1 cellular context compared by ENCODE assay signal in the genomic region with DNA sequence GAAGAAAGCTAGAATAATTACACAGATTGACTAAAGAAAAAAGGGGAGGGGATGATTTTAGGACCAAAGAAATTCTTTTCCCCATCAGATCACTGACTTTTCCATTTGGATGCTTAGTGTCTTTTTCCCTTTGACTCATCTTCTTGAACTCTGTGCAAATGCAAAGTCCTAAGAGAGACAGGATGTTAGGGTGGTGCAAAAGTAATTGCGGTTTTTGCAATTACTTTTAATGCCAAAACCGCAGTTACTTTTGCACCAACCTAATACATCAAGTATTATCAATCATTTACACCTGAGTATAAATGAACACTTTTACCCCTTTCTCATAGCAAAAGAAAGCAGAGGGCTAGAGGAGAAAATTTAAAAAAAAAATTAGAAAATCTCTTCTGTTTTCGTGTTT.
TF ChIP-seq lines count a peak whose summit lies in the region.

No MANE protein-coding gene starts in this region.

TF ChIP-seq in HepG2, 621 proteins besides CTCF, POLR2A, EP300 and RAD21:
- TF ChIP-seq, protein P1, sequence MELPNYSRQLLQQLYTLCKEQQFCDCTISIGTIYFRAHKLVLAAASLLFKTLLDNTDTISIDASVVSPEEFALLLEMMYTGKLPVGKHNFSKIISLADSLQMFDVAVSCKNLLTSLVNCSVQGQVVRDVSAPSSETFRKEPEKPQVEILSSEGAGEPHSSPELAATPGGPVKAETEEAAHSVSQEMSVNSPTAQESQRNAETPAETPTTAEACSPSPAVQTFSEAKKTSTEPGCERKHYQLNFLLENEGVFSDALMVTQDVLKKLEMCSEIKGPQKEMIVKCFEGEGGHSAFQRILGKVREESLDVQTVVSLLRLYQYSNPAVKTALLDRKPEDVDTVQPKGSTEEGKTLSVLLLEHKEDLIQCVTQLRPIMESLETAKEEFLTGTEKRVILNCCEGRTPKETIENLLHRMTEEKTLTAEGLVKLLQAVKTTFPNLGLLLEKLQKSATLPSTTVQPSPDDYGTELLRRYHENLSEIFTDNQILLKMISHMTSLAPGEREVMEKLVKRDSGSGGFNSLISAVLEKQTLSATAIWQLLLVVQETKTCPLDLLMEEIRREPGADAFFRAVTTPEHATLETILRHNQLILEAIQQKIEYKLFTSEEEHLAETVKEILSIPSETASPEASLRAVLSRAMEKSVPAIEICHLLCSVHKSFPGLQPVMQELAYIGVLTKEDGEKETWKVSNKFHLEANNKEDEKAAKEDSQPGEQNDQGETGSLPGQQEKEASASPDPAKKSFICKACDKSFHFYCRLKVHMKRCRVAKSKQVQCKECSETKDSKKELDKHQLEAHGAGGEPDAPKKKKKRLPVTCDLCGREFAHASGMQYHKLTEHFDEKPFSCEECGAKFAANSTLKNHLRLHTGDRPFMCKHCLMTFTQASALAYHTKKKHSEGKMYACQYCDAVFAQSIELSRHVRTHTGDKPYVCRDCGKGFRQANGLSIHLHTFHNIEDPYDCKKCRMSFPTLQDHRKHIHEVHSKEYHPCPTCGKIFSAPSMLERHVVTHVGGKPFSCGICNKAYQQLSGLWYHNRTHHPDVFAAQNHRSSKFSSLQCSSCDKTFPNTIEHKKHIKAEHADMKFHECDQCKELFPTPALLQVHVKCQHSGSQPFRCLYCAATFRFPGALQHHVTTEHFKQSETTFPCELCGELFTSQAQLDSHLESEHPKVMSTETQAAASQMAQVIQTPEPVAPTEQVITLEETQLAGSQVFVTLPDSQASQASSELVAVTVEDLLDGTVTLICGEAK (IDR thresholded peaks at IDR 0.05): peak; percentile 83
- TF ChIP-seq, protein P1 (CRISPR knock-in tag; IDR thresholded peaks at IDR 0.05): no peak
- TF ChIP-seq, protein P2, sequence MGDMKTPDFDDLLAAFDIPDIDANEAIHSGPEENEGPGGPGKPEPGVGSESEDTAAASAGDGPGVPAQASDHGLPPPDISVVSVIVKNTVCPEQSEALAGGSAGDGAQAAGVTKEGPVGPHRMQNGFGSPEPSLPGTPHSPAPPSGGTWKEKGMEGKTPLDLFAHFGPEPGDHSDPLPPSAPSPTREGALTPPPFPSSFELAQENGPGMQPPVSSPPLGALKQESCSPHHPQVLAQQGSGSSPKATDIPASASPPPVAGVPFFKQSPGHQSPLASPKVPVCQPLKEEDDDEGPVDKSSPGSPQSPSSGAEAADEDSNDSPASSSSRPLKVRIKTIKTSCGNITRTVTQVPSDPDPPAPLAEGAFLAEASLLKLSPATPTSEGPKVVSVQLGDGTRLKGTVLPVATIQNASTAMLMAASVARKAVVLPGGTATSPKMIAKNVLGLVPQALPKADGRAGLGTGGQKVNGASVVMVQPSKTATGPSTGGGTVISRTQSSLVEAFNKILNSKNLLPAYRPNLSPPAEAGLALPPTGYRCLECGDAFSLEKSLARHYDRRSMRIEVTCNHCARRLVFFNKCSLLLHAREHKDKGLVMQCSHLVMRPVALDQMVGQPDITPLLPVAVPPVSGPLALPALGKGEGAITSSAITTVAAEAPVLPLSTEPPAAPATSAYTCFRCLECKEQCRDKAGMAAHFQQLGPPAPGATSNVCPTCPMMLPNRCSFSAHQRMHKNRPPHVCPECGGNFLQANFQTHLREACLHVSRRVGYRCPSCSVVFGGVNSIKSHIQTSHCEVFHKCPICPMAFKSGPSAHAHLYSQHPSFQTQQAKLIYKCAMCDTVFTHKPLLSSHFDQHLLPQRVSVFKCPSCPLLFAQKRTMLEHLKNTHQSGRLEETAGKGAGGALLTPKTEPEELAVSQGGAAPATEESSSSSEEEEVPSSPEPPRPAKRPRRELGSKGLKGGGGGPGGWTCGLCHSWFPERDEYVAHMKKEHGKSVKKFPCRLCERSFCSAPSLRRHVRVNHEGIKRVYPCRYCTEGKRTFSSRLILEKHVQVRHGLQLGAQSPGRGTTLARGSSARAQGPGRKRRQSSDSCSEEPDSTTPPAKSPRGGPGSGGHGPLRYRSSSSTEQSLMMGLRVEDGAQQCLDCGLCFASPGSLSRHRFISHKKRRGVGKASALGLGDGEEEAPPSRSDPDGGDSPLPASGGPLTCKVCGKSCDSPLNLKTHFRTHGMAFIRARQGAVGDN (CRISPR knock-in tag; IDR thresholded peaks at IDR 0.05): no peak
